ENCODE assay signal across 21 cellular contexts in genomic region chr17:1050996-1051925, GRCh38. TPM values are rescaled to one million over a fixed set of nuclear protein-coding genes. Genes with fewer than 3 reads are reported as not detected.
DNase-seq lines count a peak whose midpoint lies in the region; ATAC-seq and TF ChIP-seq lines count a peak whose summit lies in the region.
"Had no signal": no experiment of that assay in that cellular context is flagged by ENCODE, and none has a peak within 500 bp of the region (broad histone marks: within the 10 kb centered on the region; RNA-seq: fewer than 3 reads in every experiment).

No MANE protein-coding gene starts in this region.

- no peak overlapping the region for H3K18ac ChIP-seq in mesenchymal stem cell (ENCODE audit: low read depth in 1 of 2, low read length in 2 of 2)

- 82% methylated on average over 13 of the region's 33 CpGs for WGBS in esophagus muscularis mucosa
- WGBS in mesenchymal stem cell = 88% methylated on average over 33 of the region's 33 CpGs
- 91 to 95% (median 92%) methylated on average over 32 to 33 of the region's 33 CpGs for WGBS in ovary, 3 donors

- H3K79me1 ChIP-seq in mesenchymal stem cell (replicated peaks; ENCODE audit: low read length, poor library complexity, severe bottlenecking) = peaks cover 18% of the 10 kb centered on the region

- no peak overlapping the region for H3K4ac ChIP-seq in mesenchymal stem cell (ENCODE audit: low read depth in 1 of 2, low read length in 2 of 2)

- H3K27ac ChIP-seq in cardiac muscle cell (peak overlapping the region; percentile 13), esophagus muscularis mucosa (replicated peaks in 1 of 4) (peak overlapping the region; percentile 69 to 93 (median 83)), mesenchymal stem cell (ENCODE audit: low read length, poor library complexity, severe bottlenecking) (no peak overlapping the region), breast epithelium (no peak overlapping the region), ovary (no peak overlapping the region)
- H3K27ac ChIP-seq: body of pancreas, prostate gland, RWPE1, SK-N-MC had no signal

- H4K91ac ChIP-seq in mesenchymal stem cell (ENCODE audit: low read length) = peak overlapping the region; percentile 18

- no peak overlapping the region for H2BK15ac ChIP-seq in mesenchymal stem cell (ENCODE audit: low read depth, poor library complexity, severe bottlenecking)

- TF ChIP-seq EP300 in esophagus muscularis mucosa (IDR thresholded peaks at IDR 0.05) (no peak), ovary (IDR thresholded peaks at IDR 0.05) (no peak)

- H2AK5ac ChIP-seq in mesenchymal stem cell (ENCODE audit: low read length, severe bottlenecking) = no peak overlapping the region

- no peak overlapping the region for H2BK5ac ChIP-seq in mesenchymal stem cell (ENCODE audit: low read depth, low read length, poor library complexity, severe bottlenecking)

- H3K9me3 ChIP-seq in cardiac muscle cell (ENCODE audit: low read depth) (no peaks in the 10 kb centered on the region), esophagus muscularis mucosa (no peaks in the 10 kb centered on the region), mesenchymal stem cell (ENCODE audit: control insufficient read depth, low read length) (no peaks in the 10 kb centered on the region), breast epithelium (no peaks in the 10 kb centered on the region), ovary (no peaks in the 10 kb centered on the region)
- H3K9me3 ChIP-seq: body of pancreas, prostate gland had no signal

- H3K14ac ChIP-seq in mesenchymal stem cell (ENCODE audit: low read length in 2 of 2) = no peak overlapping the region

- no peak overlapping the region for H3K4me3 ChIP-seq in cardiac muscle cell
- no peak overlapping the region for H3K4me3 ChIP-seq in esophagus muscularis mucosa
- H3K4me3 ChIP-seq in mesenchymal stem cell (ENCODE audit: insufficient read depth in 1 of 2, low read depth in 1 of 2, low read length in 2 of 2) = no peak overlapping the region
- no peak overlapping the region for H3K4me3 ChIP-seq in breast epithelium
- no peak overlapping the region for H3K4me3 ChIP-seq in ovary
- H3K4me3 ChIP-seq: body of pancreas, prostate gland, SK-N-MC had no signal

- DNase-seq in cardiac muscle cell (ENCODE audit: low read depth in 1 of 2, low spot score in 1 of 2) (no peak), Right ventricle myocardium inferior (ENCODE audit: missing footprints) (no peak), esophagus muscularis mucosa (ENCODE audit: extremely low spot score) (no peak), mesenchymal stem cell (peak; percentile 17), breast epithelium (ENCODE audit: low spot score in 2 of 2) (no peak), COR-L47 (lab: John Stamatoyannopoulos, UW) (no peak), ovary (no peak)
- DNase-seq: activated CD4-positive, alpha-beta memory T cell treated with anti-CD3 and anti-CD28 coated beads for 36 hours; activated CD4-positive, CD25-positive, alpha-beta regulatory T cell treated with anti-CD3 and anti-CD28 coated beads, Interleukin-2, amount 50 U/mL, for 72 hours; activated effector memory CD4-positive, alpha-beta T cell treated with anti-CD3 and anti-CD28 coated beads, Interleukin-2, amount 50 U/mL, for 16 hours; activated naive CD8-positive, alpha-beta T cell treated with anti-CD3 and anti-CD28 coated beads, Interleukin-2, amount 50 U/mL, for 24 hours; body of pancreas; CD8-positive, alpha-beta memory T cell; glutamatergic neuron; NCI-H1105 treated with DMSO at 0.1 percent for 48 hours; NCI-H1930; stimulated activated naive CD8-positive, alpha-beta T cell treated with anti-CD3 and anti-CD28 coated beads, Interleukin-15, amount 100 ng/mL, for 72 hours had no signal

- no peak overlapping the region for H2BK120ac ChIP-seq in mesenchymal stem cell (ENCODE audit: low read depth, low read length)

- H3K4me1 ChIP-seq in cardiac muscle cell (ENCODE audit: low read depth) = peaks cover 7% of the 10 kb centered on the region
- peaks cover 23 to 58% (median 50%) of the 10 kb centered on the region in 4 donors for H3K4me1 ChIP-seq in esophagus muscularis mucosa
- peaks cover 9% of the 10 kb centered on the region for H3K4me1 ChIP-seq in mesenchymal stem cell (ENCODE audit: control insufficient read depth, insufficient read depth, low read depth, low read length)
- H3K4me1 ChIP-seq in breast epithelium = no peaks in the 10 kb centered on the region
- H3K4me1 ChIP-seq in ovary (ENCODE audit: insufficient read depth) = peaks cover 7% of the 10 kb centered on the region

- no peaks in the 10 kb centered on the region for H3K27me3 ChIP-seq in cardiac muscle cell
- no peaks in the 10 kb centered on the region for H3K27me3 ChIP-seq in esophagus muscularis mucosa
- no peaks in the 10 kb centered on the region for H3K27me3 ChIP-seq in mesenchymal stem cell (ENCODE audit: control insufficient read depth in 1 of 2, insufficient read depth in 1 of 2, low read length in 2 of 2)
- no peaks in the 10 kb centered on the region for H3K27me3 ChIP-seq in breast epithelium
- H3K27me3 ChIP-seq in ovary = no peaks in the 10 kb centered on the region
- H3K27me3 ChIP-seq: body of pancreas had no signal

- TF ChIP-seq CTCF in cardiac muscle cell (IDR thresholded peaks at IDR 0.05; ENCODE audit: low read depth, low read length) = no peak
- no peak for TF ChIP-seq CTCF in esophagus muscularis mucosa (IDR thresholded peaks at IDR 0.05)
- no peak for TF ChIP-seq CTCF in breast epithelium (IDR thresholded peaks at IDR 0.05)
- TF ChIP-seq CTCF in ovary (IDR thresholded peaks at IDR 0.05) = no peak

- no peak for ATAC-seq in Right ventricle myocardium inferior
- no peak for ATAC-seq in HG02973 (IDR thresholded peaks at IDR 0.05; ENCODE audit: unreplicated experiment)
- ATAC-seq: activated naive CD8-positive, alpha-beta T cell treated with anti-CD3 and anti-CD28 coated beads, Interleukin-2, amount 50 U/mL, for 24 hours; body of pancreas had no signal

- no peak overlapping the region for H3K4me2 ChIP-seq in mesenchymal stem cell (ENCODE audit: low read length, poor library complexity, severe bottlenecking)

- H2BK12ac ChIP-seq in mesenchymal stem cell (ENCODE audit: low read length in 2 of 2) = peak overlapping the region in 1 of 2 experiments; percentile 24

- peak overlapping the region; percentile 46 for H4K8ac ChIP-seq in mesenchymal stem cell (ENCODE audit: low read length)

- intact Hi-C loops in Right ventricle myocardium inferior (cut with DNase I) = loop anchor here (10.0 kb wide), 1 partner anchor 256 kb away; no protein-coding TSS in a partner anchor
- intact Hi-C loops in esophagus muscularis mucosa (cut with DNase I) = no loop called here
- intact Hi-C loops in breast epithelium (cut with DNase I; ENCODE audit: low total_unique reads) = no loop called here
- intact Hi-C loops in ovary (cut with DNase I) = loop anchor here in 2 of 4 donors (5.0 to 10.0 kb wide), 3 partner anchors 54 to 246 kb away; partner anchors contain the start of gene TIMM22 (in 1 of the 2)

- no peak overlapping the region for H2AFZ ChIP-seq in mesenchymal stem cell (ENCODE audit: low read depth, low read length)

- H3K36me3 ChIP-seq in cardiac muscle cell (peaks cover 8% of the 10 kb centered on the region), esophagus muscularis mucosa (peaks cover 7 to 62% (median 53%) of the 10 kb centered on the region in 4 donors), mesenchymal stem cell (ENCODE audit: control insufficient read depth in 1 of 2, insufficient read depth in 2 of 2, low read depth in 1 of 2, low read length in 2 of 2) (peaks cover 63 to 87% of the 10 kb centered on the region in 2 experiments), breast epithelium (no peaks in the 10 kb centered on the region), ovary (no peaks in the 10 kb centered on the region)
- H3K36me3 ChIP-seq: prostate gland had no signal

- TF ChIP-seq POLR2A in esophagus muscularis mucosa (IDR thresholded peaks at IDR 0.05; ENCODE audit: low read depth) (no peak), breast epithelium (IDR thresholded peaks at IDR 0.05) (no peak), ovary (IDR thresholded peaks at IDR 0.05) (no peak)

- H3K9ac ChIP-seq in mesenchymal stem cell (ENCODE audit: low read length) = no peak overlapping the region

- no peak overlapping the region for H3K23ac ChIP-seq in mesenchymal stem cell (ENCODE audit: low read length in 2 of 2)

RNA-seq across cellular contexts. Expression of gene TIMM22, which starts 54.3 kb away (rescaled TPM):
- total RNA-seq in cardiac muscle cell = 26.8 and 28.4 TPM in 2 replicates
- 33.1 and 34.7 TPM in 2 replicates for polyA plus RNA-seq in cardiac muscle cell
- 17.3 TPM for total RNA-seq in Right ventricle myocardium inferior
- 10 to 100 TPM; 14.1 to 17.9 (median 15.8) TPM for total RNA-seq in esophagus muscularis mucosa
- polyA plus RNA-seq in mesenchymal stem cell (2013, experiment 1 of 2) = 14.9 TPM
- 15.8 TPM for polyA plus RNA-seq in mesenchymal stem cell (2013, experiment 2 of 2)
- 10 to 100 TPM; 10.1 to 12.0 (median 10.8) TPM for total RNA-seq in breast epithelium
- total RNA-seq in ovary = 10 to 100 TPM in 6 of 7 donors, 1 to 10 TPM in 1; 7.9 to 15.1 (median 11.3) TPM
- 10 to 100 TPM in 1 of 2 donors, 1 to 10 TPM in 1; 8.9 to 12.6 TPM for polyA plus RNA-seq in ovary

Comparison
In these comparisons a context has a peak if more than half of its experiments do, and no peak if none do; other contexts are left out.
1. H3K27ac ChIP-seq: peak in cardiac muscle cell (single experiment) and esophagus muscularis mucosa (4 of 4); none in mesenchymal stem cell (single experiment), breast epithelium (0 of 2) and ovary (0 of 2).